In genomic region chr5:174827521-174827920, GRCh38 we compare ENCODE assay signal across 22 cellular contexts.
A peak's percentile ranks its signal among the peaks of the same experiment; 100 is the strongest.
DNase-seq lines count a peak whose midpoint lies in the region; TF ChIP-seq lines count a peak whose summit lies in the region.
"Had no signal": no experiment of that assay in that cellular context is flagged by ENCODE, and none has a peak within 500 bp of the region (broad histone marks: within the 10 kb centered on the region; RNA-seq: fewer than 3 reads in every experiment).

No MANE protein-coding gene starts in this region.

- no peaks in the 10 kb centered on the region for H3K36me3 ChIP-seq in esophagus muscularis mucosa
- no peaks in the 10 kb centered on the region for H3K36me3 ChIP-seq in uterus
- H3K36me3 ChIP-seq: right lobe of liver, tibial artery had no signal

- CTCF ChIA-PET in AG04449 (lab: Yijun Ruan, JAX): no interaction called here

- intact Hi-C loops in esophagus muscularis mucosa (cut with DNase I) (no loop called here), uterus (cut with DNase I; ENCODE audit: low total_unique reads) (no loop called here)

- H3K4me1 ChIP-seq in esophagus muscularis mucosa: peaks cover 0 to 29% (median 25%) of the 10 kb centered on the region in 4 donors
- no peaks in the 10 kb centered on the region for H3K4me1 ChIP-seq in uterus
- H3K4me1 ChIP-seq: right lobe of liver, tibial artery had no signal

- WGBS in esophagus muscularis mucosa: 60% methylated on average over 6 of the region's 6 CpGs

- peak overlapping the region; percentile 35 to 70 (median 50) for H3K27ac ChIP-seq in esophagus muscularis mucosa (replicated peaks in 1 of 4)
- no peak overlapping the region for H3K27ac ChIP-seq in uterus
- H3K27ac ChIP-seq: C4-2B, HL-60, right lobe of liver, tibial artery had no signal

- POLR2A ChIA-PET in AG04449 (lab: Yijun Ruan, JAX): no interaction called here

- TF ChIP-seq EP300 in esophagus muscularis mucosa (IDR thresholded peaks at IDR 0.05): no peak

- no peaks in the 10 kb centered on the region for H3K27me3 ChIP-seq in esophagus muscularis mucosa
- no peaks in the 10 kb centered on the region for H3K27me3 ChIP-seq in uterus
- H3K27me3 ChIP-seq: right lobe of liver, tibial artery had no signal

- H3K9me3 ChIP-seq in esophagus muscularis mucosa (no peaks in the 10 kb centered on the region), uterus (no peaks in the 10 kb centered on the region)
- H3K9me3 ChIP-seq: right lobe of liver, tibial artery had no signal

- DNase-seq in AG04449 (ENCODE audit: low read depth, low spot score) (peak; percentile 12), RPMI7951 (ENCODE audit: low read depth) (peak; percentile 66), esophagus muscularis mucosa (ENCODE audit: extremely low spot score) (no peak), myocyte (ENCODE audit: low read depth) (peak; percentile 67), uterus (no peak), GOT3 (lab: John Stamatoyannopoulos, UW) (no peak), NCI-H1048 (lab: John Stamatoyannopoulos, UW) (no peak), 8988T (no peak)
- DNase-seq: activated naive CD4-positive, alpha-beta T cell treated with anti-CD3 and anti-CD28 coated beads, Interleukin-2, amount 10 ng/mL, durations not matched to agents 7 days and 5 days; amygdala; central memory CD4-positive, alpha-beta T cell; NCI-H1105; NCI-H2029 treated with DMSO at 0.1 percent for 48 hours; NCI-H226; NCI-H82; posterior cingulate gyrus; right lobe of liver; Right ventricle myocardium superior; stimulated activated CD4-positive, alpha-beta T cell treated with anti-CD3 and anti-CD28 coated beads, Interleukin-15, amount 100 ng/mL, for 24 hours; tibial artery had no signal

- no peak overlapping the region for H3K4me3 ChIP-seq in AG04449 (ENCODE audit: low read depth, low read length)
- H3K4me3 ChIP-seq in esophagus muscularis mucosa: no peak overlapping the region
- no peak overlapping the region for H3K4me3 ChIP-seq in uterus
- H3K4me3 ChIP-seq: right lobe of liver, tibial artery had no signal

- TF ChIP-seq CTCF in AG04449 (IDR thresholded peaks at IDR 0.05; ENCODE audit: insufficient read depth, low read length, missing control alignments) (no peak), esophagus muscularis mucosa (IDR thresholded peaks at IDR 0.05) (no peak), uterus (IDR thresholded peaks at IDR 0.05) (no peak)

- TF ChIP-seq POLR2A in esophagus muscularis mucosa (IDR thresholded peaks at IDR 0.05; ENCODE audit: low read depth): no peak
- no peak for TF ChIP-seq POLR2A in uterus (IDR thresholded peaks at IDR 0.05)

Comparison
In these comparisons a context has a peak if more than half of its experiments do, and no peak if none do; other contexts are left out.
1. DNase-seq: peak in AG04449 (single experiment), RPMI7951 (single experiment) and myocyte (single experiment); none in esophagus muscularis mucosa (single experiment), uterus (0 of 2), GOT3 (single experiment), NCI-H1048 (single experiment) and 8988T (single experiment).
2. H3K27ac ChIP-seq: peak in esophagus muscularis mucosa (4 of 4); none in uterus (0 of 2).